Comparison of ENCODE assay signal across 1 cellular context in genomic region chr4:185246453-185246852, GRCh38.
TF ChIP-seq lines count a peak whose summit lies in the region.

No MANE protein-coding gene starts in this region.

TF ChIP-seq in SK-N-SH, 30 proteins besides CTCF, POLR2A, EP300 and RAD21 (continued from another document):
- no peak for TF ChIP-seq TEAD4 (IDR thresholded peaks at IDR 0.05; ENCODE audit: borderline replicate concordance, insufficient read depth)
- TF ChIP-seq YY1 (IDR thresholded peaks at IDR 0.05; ENCODE audit: low read depth), result no peak
- no peak for TF ChIP-seq POLR2AphosphoS5 (IDR thresholded peaks at IDR 0.05; ENCODE audit: low read depth, low read length)
- TF ChIP-seq RXRA (IDR thresholded peaks at IDR 0.05; ENCODE audit: borderline replicate concordance, low read depth), result no peak
- no peak for TF ChIP-seq FOXJ3 (CRISPR knock-in tag; IDR thresholded peaks at IDR 0.05)
